ENCODE assay signal across 18 cellular contexts in the genomic region with DNA sequence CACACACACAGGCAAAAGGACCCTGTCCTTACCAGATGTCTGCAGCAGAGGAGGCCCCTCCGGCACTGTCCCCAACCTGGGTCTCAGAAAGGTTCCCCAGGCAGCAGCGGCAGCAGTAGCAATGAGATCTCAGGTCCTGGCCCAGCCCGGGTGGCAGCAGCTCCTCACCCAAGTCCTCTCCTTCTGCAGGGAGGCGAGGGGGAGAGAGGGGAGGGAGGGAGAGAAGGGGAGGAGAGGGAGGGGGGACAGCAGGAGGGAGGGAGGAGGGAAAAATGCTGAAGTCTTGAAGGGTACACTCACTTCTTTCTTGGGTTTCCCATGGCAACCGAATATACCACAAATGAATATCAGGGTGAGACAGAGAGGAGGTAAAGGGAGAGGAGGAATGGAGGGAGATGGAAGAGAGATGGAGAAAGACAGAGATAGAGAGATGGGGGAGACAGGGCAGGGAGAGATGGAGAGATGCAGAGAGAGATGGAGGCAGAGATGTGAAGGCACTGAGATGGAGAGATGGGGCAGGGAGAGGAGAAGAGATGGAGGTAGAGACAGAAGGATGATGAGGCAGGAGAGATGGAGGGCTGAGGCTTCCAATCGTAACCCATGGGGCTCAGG. TPM values are rescaled to one million over a fixed set of nuclear protein-coding genes. Genes with fewer than 3 reads are reported as not detected.
A peak's percentile ranks its signal among the peaks of the same experiment; 100 is the strongest.
DNase-seq lines count a peak whose midpoint lies in the region; ATAC-seq and TF ChIP-seq lines count a peak whose summit lies in the region.
"Had no signal": no experiment of that assay in that cellular context is flagged by ENCODE, and none has a peak within 500 bp of the region (broad histone marks: within the 10 kb centered on the region; RNA-seq: fewer than 3 reads in every experiment).

No MANE protein-coding gene starts in this region.

- H3K9me3 Mint-ChIP-seq in memory B cell = no peaks in the 10 kb centered on the region
- H3K9me3 Mint-ChIP-seq in type B pancreatic cell = no peaks in the 10 kb centered on the region
- no peaks in the 10 kb centered on the region for H3K9me3 Mint-ChIP-seq in stimulated activated naive B cell treated with anti-CD40 and anti-IgM and Interleukin-4, amounts not matched to agents 10 μg/mL and 1 μg/mL and 100 μg/mL, for 72 hours

- no peak overlapping the region for H3K4me3 ChIP-seq in right cardiac atrium (ENCODE audit: low read length)
- H3K4me3 ChIP-seq: BLaER1 treated with 17β-estradiol and CSF1 and Interleukin-3, amounts not matched to agents 10 nM and 100 nM; SJSA1 had no signal

- no peak for ATAC-seq in Right ventricle myocardium inferior
- ATAC-seq in right cardiac atrium = no peak
- no peak for ATAC-seq in memory B cell (ENCODE audit: low read depth)
- ATAC-seq in stimulated activated naive B cell treated with anti-CD40 and anti-IgM and Interleukin-4, amounts not matched to agents 10 μg/mL and 1 μg/mL and 100 μg/mL, for 72 hours (replicated peaks) = no peak
- ATAC-seq: PC-3 had no signal

- intact Hi-C loops in Right ventricle myocardium inferior (cut with DNase I) (no loop called here), right cardiac atrium (cut with DNase I) (no loop called here)

- H3K4me1 Mint-ChIP-seq in memory B cell = peaks cover 28% of the 10 kb centered on the region
- H3K4me1 Mint-ChIP-seq in type B pancreatic cell (ENCODE audit: unreplicated experiment) = peaks cover 18% of the 10 kb centered on the region
- H3K4me1 Mint-ChIP-seq in stimulated activated naive B cell treated with anti-CD40 and anti-IgM and Interleukin-4, amounts not matched to agents 10 μg/mL and 1 μg/mL and 100 μg/mL, for 72 hours = peaks cover 31 to 41% of the 10 kb centered on the region in 2 donors

- peaks cover 48% of the 10 kb centered on the region for H3K27me3 Mint-ChIP-seq in memory B cell
- H3K27me3 Mint-ChIP-seq in type B pancreatic cell = peaks cover 65% of the 10 kb centered on the region
- H3K27me3 Mint-ChIP-seq in stimulated activated naive B cell treated with anti-CD40 and anti-IgM and Interleukin-4, amounts not matched to agents 10 μg/mL and 1 μg/mL and 100 μg/mL, for 72 hours = peaks cover 80 to 88% of the 10 kb centered on the region in 2 donors

- H3K36me3 Mint-ChIP-seq in memory B cell = peaks cover 4% of the 10 kb centered on the region
- no peaks in the 10 kb centered on the region for H3K36me3 Mint-ChIP-seq in type B pancreatic cell
- H3K36me3 Mint-ChIP-seq in stimulated activated naive B cell treated with anti-CD40 and anti-IgM and Interleukin-4, amounts not matched to agents 10 μg/mL and 1 μg/mL and 100 μg/mL, for 72 hours = peaks cover 0 to 2% of the 10 kb centered on the region in 2 donors

- no peaks in the 10 kb centered on the region for H3K9me3 ChIP-seq in right cardiac atrium (ENCODE audit: control insufficient read depth, low read length)
- H3K9me3 ChIP-seq: BLaER1 treated with 17β-estradiol and CSF1 and Interleukin-3, amounts not matched to agents 10 nM and 100 nM; SJSA1 had no signal

- peak; percentile 56 for DNase-seq in Right ventricle myocardium inferior (ENCODE audit: missing footprints)
- no peak for DNase-seq in right cardiac atrium
- peak in 30 of 61 donors; percentile 14 to 81 (median 36) for DNase-seq in caudate nucleus (lab: John Stamatoyannopoulos, UW)
- DNase-seq in memory B cell (ENCODE audit: low spot score in 2 of 2) = no peak
- no peak for DNase-seq in type B pancreatic cell (ENCODE audit: extremely low spot score, unreplicated experiment)
- no peak for DNase-seq in NCI-H510A (lab: John Stamatoyannopoulos, UW)
- no peak for DNase-seq in stimulated activated naive B cell treated with anti-CD40 and anti-IgM and Interleukin-4, amounts not matched to agents 10 μg/mL and 1 μg/mL and 100 μg/mL, for 72 hours
- DNase-seq in amniotic stem cell (lab: John Stamatoyannopoulos, UW) = no peak
- DNase-seq: DMS79 treated with DMSO at 0.1 percent for 48 hours, GOT3, NCI-H1105, NCI-H1694, NCI-H774, PC-3 had no signal

- TF ChIP-seq CTCF in type B pancreatic cell (conservative IDR thresholded peaks at IDR 0.05) = no peak

- H3K4me3 Mint-ChIP-seq in memory B cell = peak overlapping the region; percentile 63
- H3K4me3 Mint-ChIP-seq in type B pancreatic cell = peak overlapping the region; percentile 1
- H3K4me3 Mint-ChIP-seq in stimulated activated naive B cell treated with anti-CD40 and anti-IgM and Interleukin-4, amounts not matched to agents 10 μg/mL and 1 μg/mL and 100 μg/mL, for 72 hours = no peak overlapping the region

- H3K4me1 ChIP-seq in right cardiac atrium (ENCODE audit: control insufficient read depth, insufficient read depth, low read length) = no peaks in the 10 kb centered on the region

- H3K27ac ChIP-seq in right cardiac atrium (ENCODE audit: low read length) (no peak overlapping the region), caudate nucleus (ENCODE audit: low read depth, low read length) (peak overlapping the region; percentile 59)
- H3K27ac ChIP-seq: BLaER1 treated with 17β-estradiol and CSF1 and Interleukin-3, amounts not matched to agents 10 nM and 100 nM; KMS-11; SJSA1 had no signal

- H3K27me3 ChIP-seq in right cardiac atrium (ENCODE audit: control insufficient read depth, insufficient read depth) = no peaks in the 10 kb centered on the region

- WGBS in right cardiac atrium = 69% methylated on average over 6 of the region's 6 CpGs

- H3K27ac Mint-ChIP-seq in memory B cell = no peak overlapping the region
- no peak overlapping the region for H3K27ac Mint-ChIP-seq in type B pancreatic cell
- H3K27ac Mint-ChIP-seq in stimulated activated naive B cell treated with anti-CD40 and anti-IgM and Interleukin-4, amounts not matched to agents 10 μg/mL and 1 μg/mL and 100 μg/mL, for 72 hours = no peak overlapping the region

RNA-seq across cellular contexts. Expression of a gene that starts 9.4 kb away (rescaled TPM):
- 0.22 TPM for total RNA-seq in Right ventricle myocardium inferior
- total RNA-seq in right cardiac atrium = under 1 TPM in 2 of 4 donors, not detected in 2; 0.03 to 0.06 TPM
- 0.05 TPM for polyA plus RNA-seq in right cardiac atrium
- total RNA-seq in type B pancreatic cell (ENCODE audit: low replicate concordance) = 0.53 and 1.3 TPM in 2 replicates
- total RNA-seq: G401 had no signal

Comparison
In these comparisons a context has a peak if more than half of its experiments do, and no peak if none do; other contexts are left out.
1. H3K4me3 Mint-ChIP-seq: peak in memory B cell (single experiment) and type B pancreatic cell (single experiment); none in stimulated activated naive B cell treated with anti-CD40 and anti-IgM and Interleukin-4, amounts not matched to agents 10 μg/mL and 1 μg/mL and 100 μg/mL, for 72 hours (0 of 2).